In the genomic region with DNA sequence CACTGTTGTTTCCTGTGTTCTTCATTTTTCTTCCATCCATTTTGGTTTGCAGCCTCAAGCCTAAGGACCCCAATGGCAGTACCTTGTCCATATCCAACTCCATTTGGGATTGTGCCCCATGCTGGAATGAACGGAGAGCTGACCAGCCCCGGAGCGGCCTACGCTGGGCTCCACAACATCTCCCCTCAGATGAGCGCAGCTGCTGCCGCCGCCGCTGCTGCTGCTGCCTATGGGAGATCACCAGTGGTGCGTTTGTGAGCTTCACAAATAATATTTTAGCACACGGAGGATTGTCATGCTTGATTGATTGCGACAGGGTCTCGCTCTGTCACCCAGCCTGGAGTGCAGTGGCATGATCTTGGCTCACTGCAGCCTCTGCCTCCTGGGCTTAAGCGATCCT, we compare ENCODE assay signal across 28 cellular contexts.
"Had no signal": no experiment of that assay in that cellular context is flagged by ENCODE, and none has a peak within 500 bp of the region (broad histone marks: within the 10 kb centered on the region; RNA-seq: fewer than 3 reads in every experiment).

No MANE protein-coding gene starts in this region.

- H3K27me3 Mint-ChIP-seq: stimulated activated memory B cell treated with anti-CD40 and anti-IgM and Interleukin-4, amounts not matched to agents 10 μg/mL and 1 μg/mL and 100 μg/mL, for 72 hours; stimulated activated naive B cell treated with anti-CD40 and anti-IgM and Interleukin-4, amounts not matched to agents 10 μg/mL and 1 μg/mL and 100 μg/mL, for 72 hours; stimulated activated naive CD8-positive, alpha-beta T cell treated with anti-CD3 and anti-CD28 coated beads, Interleukin-15, amount 100 ng/mL, for 72 hours; stimulated activated naive CD8-positive, alpha-beta T cell treated with anti-CD3 and anti-CD28 coated beads, Interleukin-15, Interleukin-2, amounts not matched to agents 100 ng/mL and 50 ng/mL, for 24 hours; type B pancreatic cell had no signal

- H3K4me3 ChIP-seq: stomach, suprapubic skin, testis, thoracic aorta, thyroid gland, tibial artery, tibial nerve, transverse colon, upper lobe of left lung, upper lobe of right lung, uterus, vagina had no signal

- H3K9me3 ChIP-seq: stomach, suprapubic skin, testis, thoracic aorta, thyroid gland, tibial artery, tibial nerve, transverse colon, upper lobe of left lung, upper lobe of right lung, uterus, vagina had no signal

- H3K4me3 Mint-ChIP-seq: stimulated activated effector memory CD8-positive, alpha-beta T cell treated with anti-CD3 and anti-CD28 coated beads, Interleukin-12 subunit alpha, Interleukin-12 subunit beta, amount 100 ng/mL, for 72 hours; stimulated activated memory B cell treated with anti-CD40 and anti-IgM and Interleukin-4, amounts not matched to agents 10 μg/mL and 1 μg/mL and 100 μg/mL, for 72 hours; stimulated activated naive B cell treated with anti-CD40 and anti-IgM and Interleukin-4, amounts not matched to agents 10 μg/mL and 1 μg/mL and 100 μg/mL, for 72 hours; stimulated activated naive CD8-positive, alpha-beta T cell treated with anti-CD3 and anti-CD28 coated beads, Interleukin-15, amount 100 ng/mL, for 72 hours; stimulated activated naive CD8-positive, alpha-beta T cell treated with anti-CD3 and anti-CD28 coated beads, Interleukin-15, Interleukin-2, amounts not matched to agents 100 ng/mL and 50 ng/mL, for 24 hours; type B pancreatic cell had no signal

- H3K27me3 ChIP-seq: stomach, suprapubic skin, testis, thyroid gland, tibial artery, tibial nerve, transverse colon, upper lobe of left lung, upper lobe of right lung, uterus, vagina had no signal

- H3K27ac ChIP-seq: stomach, suprapubic skin, testis, thoracic aorta, thyroid gland, tibial artery, tibial nerve, transverse colon, upper lobe of left lung, upper lobe of right lung, uterus, vagina had no signal

- DNase-seq: stimulated activated CD4-positive, alpha-beta T cell treated with anti-CD3 and anti-CD28 coated beads, Interleukin-2, amount 100 ng/mL, for 48 hours; stimulated activated CD4-positive, alpha-beta T cell treated with anti-CD3 and anti-CD28 coated beads, Interleukin-4, amount 100 ng/mL, for 1 hour; stimulated activated CD4-positive, alpha-beta T cell treated with anti-CD3 and anti-CD28 coated beads, Interleukin-4, amount 100 ng/mL, for 24 hours; stimulated activated CD4-positive, alpha-beta T cell treated with anti-CD3 and anti-CD28 coated beads, Interleukin-4, amount 100 ng/mL, for 4 hours; stimulated activated CD8-positive, alpha-beta memory T cell treated with anti-CD3 and anti-CD28 coated beads, Interleukin-4, amount 100 ng/mL, for 48 hours; stimulated activated naive B cell treated with anti-CD40 and anti-IgM and Interleukin-4, amounts not matched to agents 10 μg/mL and 1 μg/mL and 100 μg/mL, for 72 hours; stimulated activated naive CD4-positive, alpha-beta T cell; stimulated activated naive CD4-positive, alpha-beta T cell treated with Interleukin-2 at 50 U/mL for 16 hours; stimulated activated naive CD8-positive, alpha-beta T cell treated with anti-CD3 and anti-CD28 coated beads, Interleukin-15, amount 100 ng/mL, for 72 hours; stimulated activated naive CD8-positive, alpha-beta T cell treated with anti-CD3 and anti-CD28 coated beads, Interleukin-15, Interleukin-2, amounts not matched to agents 100 U/mL and 50 U/mL, for 24 hours; stomach; substantia nigra; testis; thyroid gland; tibial artery; transverse colon; trophoblast cell; upper lobe of right lung; uterus had no signal

- H3K9me3 Mint-ChIP-seq: stimulated activated effector memory CD8-positive, alpha-beta T cell treated with anti-CD3 and anti-CD28 coated beads, Interleukin-12 subunit alpha, Interleukin-12 subunit beta, amount 100 ng/mL, for 72 hours; stimulated activated memory B cell treated with anti-CD40 and anti-IgM and Interleukin-4, amounts not matched to agents 10 μg/mL and 1 μg/mL and 100 μg/mL, for 72 hours; stimulated activated naive B cell treated with anti-CD40 and anti-IgM and Interleukin-4, amounts not matched to agents 10 μg/mL and 1 μg/mL and 100 μg/mL, for 72 hours; stimulated activated naive CD8-positive, alpha-beta T cell treated with anti-CD3 and anti-CD28 coated beads, Interleukin-15, amount 100 ng/mL, for 72 hours; stimulated activated naive CD8-positive, alpha-beta T cell treated with anti-CD3 and anti-CD28 coated beads, Interleukin-15, Interleukin-2, amounts not matched to agents 100 ng/mL and 50 ng/mL, for 24 hours had no signal

- H3K4me1 ChIP-seq: stomach, suprapubic skin, testis, thyroid gland, tibial artery, tibial nerve, transverse colon, upper lobe of left lung, upper lobe of right lung, uterus, vagina had no signal

- ATAC-seq: stimulated activated effector memory CD8-positive, alpha-beta T cell treated with anti-CD3 and anti-CD28 coated beads, Interleukin-12 subunit alpha, Interleukin-12 subunit beta, amount 100 ng/mL, for 72 hours; stimulated activated memory B cell treated with anti-CD40 and anti-IgM and Interleukin-4, amounts not matched to agents 10 μg/mL and 1 μg/mL and 100 μg/mL, for 72 hours; stimulated activated naive B cell treated with anti-CD40 and anti-IgM and Interleukin-4, amounts not matched to agents 10 μg/mL and 1 μg/mL and 100 μg/mL, for 72 hours; stimulated activated naive CD8-positive, alpha-beta T cell treated with anti-CD3 and anti-CD28 coated beads, Interleukin-15, amount 100 ng/mL, for 72 hours; stimulated activated naive CD8-positive, alpha-beta T cell treated with anti-CD3 and anti-CD28 coated beads, Interleukin-15, Interleukin-2, amounts not matched to agents 100 U/mL and 50 U/mL, for 24 hours; upper lobe of right lung had no signal

- H3K36me3 ChIP-seq: uterus had no signal

- H3K4me1 Mint-ChIP-seq: stimulated activated memory B cell treated with anti-CD40 and anti-IgM and Interleukin-4, amounts not matched to agents 10 μg/mL and 1 μg/mL and 100 μg/mL, for 72 hours had no signal

- H3K27ac Mint-ChIP-seq: stimulated activated effector memory CD8-positive, alpha-beta T cell treated with anti-CD3 and anti-CD28 coated beads, Interleukin-12 subunit alpha, Interleukin-12 subunit beta, amount 100 ng/mL, for 72 hours; stimulated activated memory B cell treated with anti-CD40 and anti-IgM and Interleukin-4, amounts not matched to agents 10 μg/mL and 1 μg/mL and 100 μg/mL, for 72 hours; stimulated activated naive B cell treated with anti-CD40 and anti-IgM and Interleukin-4, amounts not matched to agents 10 μg/mL and 1 μg/mL and 100 μg/mL, for 72 hours; type B pancreatic cell had no signal
